Comparison of ENCODE assay signal across 8 cellular contexts in genomic region chr17:36657763-36658490, GRCh38. TPM values are rescaled to one million over a fixed set of nuclear protein-coding genes. Genes with fewer than 3 reads are reported as not detected.
DNase-seq lines count a peak whose midpoint lies in the region; ATAC-seq and TF ChIP-seq lines count a peak whose summit lies in the region.

No MANE protein-coding gene starts in this region.

- H3K4me1 ChIP-seq in colonic mucosa (no peaks in the 10 kb centered on the region), mesodermal cell (ENCODE audit: control insufficient read depth, insufficient read depth, low read length, poor library complexity, severe bottlenecking) (no peaks in the 10 kb centered on the region)

- peak overlapping the region; percentile 40 for H3K4me3 ChIP-seq in colonic mucosa
- H3K4me3 ChIP-seq in mesodermal cell (ENCODE audit: extremely low read depth, insufficient read depth, low read length, poor library complexity, severe bottlenecking), result peak overlapping the region; percentile 39

- WGBS in mesodermal cell (ENCODE audit: insufficient coverage in 2 of 2), 2 experiments, result 5 to 6% methylated on average over 17 to 37 of the region's 57 CpGs

- peak overlapping the region; percentile 30 to 43 for H3K9ac ChIP-seq in colonic mucosa (ENCODE audit: low read depth in 2 of 2, low read length in 2 of 2)

- no peak overlapping the region for H3K27ac ChIP-seq in colonic mucosa
- H3K27ac ChIP-seq in mesodermal cell (ENCODE audit: low read depth, low read length, severe bottlenecking), result no peak overlapping the region

- H3K9me3 ChIP-seq in colonic mucosa (no peaks in the 10 kb centered on the region), mesodermal cell (ENCODE audit: control insufficient read depth, low read length) (no peaks in the 10 kb centered on the region)

- no peaks in the 10 kb centered on the region for H3K36me3 ChIP-seq in colonic mucosa
- H3K36me3 ChIP-seq in mesodermal cell (ENCODE audit: control insufficient read depth, insufficient read depth, low read length), result no peaks in the 10 kb centered on the region

- peaks cover 9% of the 10 kb centered on the region for H3K27me3 ChIP-seq in colonic mucosa

- TF ChIP-seq CTCF in LNCAP (IDR thresholded peaks at IDR 0.05) (0 out of 2 replicates have a peak, but pooled peaks have one; percentile 11), colonic mucosa (IDR thresholded peaks at IDR 0.05) (peak; percentile 19)

- no peak for ATAC-seq in GM21737 (IDR thresholded peaks at IDR 0.05; ENCODE audit: unreplicated experiment)
- no peak for ATAC-seq in activated CD4-positive, CD25-positive, alpha-beta regulatory T cell treated with anti-CD3 and anti-CD28 coated beads, Interleukin-2, amount 50 U/mL, for 24 hours

- intact Hi-C loops in colonic mucosa (cut with DNase I), result no loop called here

- DNase-seq in DMS79 (lab: John Stamatoyannopoulos, UW) (peak; percentile 26), colonic mucosa (peak; percentile 66), SIG-M5 (lab: John Stamatoyannopoulos, UW) (no peak), NCI-H2081 treated with DMSO at 0.1 percent for 48 hours (lab: John Stamatoyannopoulos, UW) (no peak)

RNA-seq across cellular contexts. Expression of gene MRM1, which starts 56.5 kb away (rescaled TPM):
- total RNA-seq in colonic mucosa, result 10 to 100 TPM in 1 of 2 donors, 1 to 10 TPM in 1; 6.2 to 26.5 TPM
- 2.0 TPM for polyA plus RNA-seq in mesodermal cell (2013, experiment 1 of 2)
- polyA plus RNA-seq in mesodermal cell (2013, experiment 2 of 2), result 1.1 TPM

Comparison
In these comparisons a context has a peak if more than half of its experiments do, and no peak if none do; other contexts are left out.
1. DNase-seq: peak in DMS79 (single experiment) and colonic mucosa (single experiment); none in SIG-M5 (single experiment) and NCI-H2081 treated with DMSO at 0.1 percent for 48 hours (single experiment).